28 cellular contexts compared by ENCODE assay signal in the genomic region with DNA sequence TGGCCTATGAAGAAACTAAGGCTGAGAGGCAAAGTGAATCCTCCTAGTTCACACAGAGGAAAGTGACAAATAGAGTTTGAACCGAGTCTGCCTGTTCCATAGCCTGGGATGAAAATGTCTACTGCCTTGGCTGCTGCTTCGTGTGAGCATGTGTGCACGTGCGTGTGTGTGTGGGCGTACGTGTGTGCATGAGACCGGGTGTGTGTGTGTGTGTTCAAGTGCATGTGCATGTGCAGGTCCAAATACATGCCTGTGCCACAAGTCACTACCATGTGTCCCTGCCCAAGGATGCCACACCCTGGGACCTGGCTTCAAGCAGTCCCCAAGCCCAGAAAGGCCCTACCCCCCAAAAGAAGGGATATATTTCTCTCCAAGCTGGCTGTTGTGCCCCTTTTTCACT. TPM values are rescaled to one million over a fixed set of nuclear protein-coding genes. Genes with fewer than 3 reads are reported as not detected.
"Had no signal": no experiment of that assay in that cellular context is flagged by ENCODE, and none has a peak within 500 bp of the region (broad histone marks: within the 10 kb centered on the region; RNA-seq: fewer than 3 reads in every experiment).

No MANE protein-coding gene starts in this region.

- H3K9me3 Mint-ChIP-seq: activated B cell treated with CpG ODN at 0.5 μM for 24 hours; activated CD4-positive, alpha-beta memory T cell treated with anti-CD3 and anti-CD28 coated beads for 36 hours; activated CD4-positive, alpha-beta T cell treated with anti-CD3 and anti-CD28 coated beads, Interleukin-2, amount 10 ng/mL, durations not matched to agents 24 days and 14 days; activated naive CD4-positive, alpha-beta T cell treated with anti-CD3 and anti-CD28 coated beads, Interleukin-2, amount 50 U/mL, for 24 hours; T-helper 1 cell treated with Interleukin-12 subunit alpha and Interleukin-12 subunit beta and Interleukin-4 antibody, amounts not matched to agents 30 μg/mL and 1 μg/mL, for 36 hours had no signal

- H3K36me3 ChIP-seq: Peyer's patch, SJSA1 had no signal

- H3K36me3 Mint-ChIP-seq: activated CD4-positive, alpha-beta memory T cell treated with anti-CD3 and anti-CD28 coated beads for 36 hours; activated naive CD4-positive, alpha-beta T cell treated with anti-CD3 and anti-CD28 coated beads, Interleukin-2, amount 50 U/mL, for 24 hours; IgD-negative memory B cell had no signal

- H3K4me1 ChIP-seq: Peyer's patch, SJSA1 had no signal

- H3K4me3 Mint-ChIP-seq: activated B cell treated with CpG ODN at 0.5 μM for 24 hours; activated CD4-positive, alpha-beta memory T cell treated with anti-CD3 and anti-CD28 coated beads for 36 hours; activated CD4-positive, alpha-beta T cell treated with anti-CD3 and anti-CD28 coated beads, Interleukin-2, amount 10 ng/mL, durations not matched to agents 24 days and 14 days; activated naive CD4-positive, alpha-beta T cell treated with anti-CD3 and anti-CD28 coated beads, Interleukin-2, amount 50 U/mL, for 24 hours; IgD-negative memory B cell; T-helper 1 cell treated with Interleukin-12 subunit alpha and Interleukin-12 subunit beta and Interleukin-4 antibody, amounts not matched to agents 30 μg/mL and 1 μg/mL, for 36 hours had no signal

- H3K9me3 ChIP-seq: Peyer's patch, SJSA1 had no signal

- H3K4me2 ChIP-seq: KMS-11 had no signal

- H3K27me3 ChIP-seq: Peyer's patch had no signal

- DNase-seq: activated B cell treated with CpG ODN at 0.5 μM for 24 hours; activated CD4-positive, alpha-beta memory T cell treated with anti-CD3 and anti-CD28 coated beads for 36 hours; activated CD4-positive, alpha-beta T cell treated with anti-CD3 and anti-CD28 coated beads for 1 hour; activated CD4-positive, alpha-beta T cell treated with anti-CD3 and anti-CD28 coated beads, Interleukin-2, amount 10 ng/mL, durations not matched to agents 24 days and 14 days; activated CD8-positive, alpha-beta memory T cell treated with anti-CD3 and anti-CD28 coated beads, Interleukin-2, amount 50 U/mL, for 4 hours; aorta; central memory CD4-positive, alpha-beta T cell; NCI-H1092; NCI-H1417; NCI-H1694; NCI-H2029; NCI-H2107; NCI-H345; NCI-H510A; NCI-H526 treated with DMSO at 0.1 percent for 48 hours; NCI-H82; OCI-M1; Peyer's patch; SHP77; SW 1271 had no signal

- H3K4me1 Mint-ChIP-seq: activated B cell treated with CpG ODN at 0.5 μM for 24 hours; activated CD4-positive, alpha-beta T cell treated with anti-CD3 and anti-CD28 coated beads, Interleukin-2, amount 10 ng/mL, durations not matched to agents 24 days and 14 days; activated naive CD4-positive, alpha-beta T cell treated with anti-CD3 and anti-CD28 coated beads, Interleukin-2, amount 50 U/mL, for 24 hours; IgD-negative memory B cell had no signal

- H3K27ac ChIP-seq: KMS-11, Peyer's patch, SJSA1 had no signal

- H3K27ac Mint-ChIP-seq: activated B cell treated with CpG ODN at 0.5 μM for 24 hours; activated CD4-positive, alpha-beta memory T cell treated with anti-CD3 and anti-CD28 coated beads for 36 hours; activated CD4-positive, alpha-beta T cell treated with anti-CD3 and anti-CD28 coated beads, Interleukin-2, amount 10 ng/mL, durations not matched to agents 24 days and 14 days; activated naive CD4-positive, alpha-beta T cell treated with anti-CD3 and anti-CD28 coated beads, Interleukin-2, amount 50 U/mL, for 24 hours; IgD-negative memory B cell; T-helper 1 cell treated with Interleukin-12 subunit alpha and Interleukin-12 subunit beta and Interleukin-4 antibody, amounts not matched to agents 30 μg/mL and 1 μg/mL, for 36 hours had no signal

- H3K4me3 ChIP-seq: Peyer's patch, SJSA1 had no signal

- H3K9ac ChIP-seq: KMS-11 had no signal

RNA-seq across cellular contexts. Expression of a gene that starts 13.6 kb away (rescaled TPM):
- total RNA-seq: activated B cell treated with CpG ODN at 0.5 μM for 24 hours; activated CD4-positive, alpha-beta memory T cell treated with anti-CD3 and anti-CD28 coated beads for 36 hours; activated CD4-positive, alpha-beta T cell treated with anti-CD3 and anti-CD28 coated beads, Interleukin-2, amount 10 ng/mL, durations not matched to agents 24 days and 14 days; activated CD8-positive, alpha-beta memory T cell treated with anti-CD3 and anti-CD28 coated beads for 36 hours; aorta; bronchial epithelial cell; MCF 10A; SJSA1 had no signal
- polyA plus RNA-seq: aorta had no signal

RNA-seq across cellular contexts. Expression of a gene that starts 50.7 kb away (rescaled TPM):
- total RNA-seq: MCF 10A had no signal
